9 cellular contexts compared by ENCODE assay signal in genomic region chr2:125516496-125517109, GRCh38.
DNase-seq lines count a peak whose midpoint lies in the region; ATAC-seq and TF ChIP-seq lines count a peak whose summit lies in the region.
"Had no signal": no experiment of that assay in that cellular context is flagged by ENCODE, and none has a peak within 500 bp of the region (broad histone marks: within the 10 kb centered on the region; RNA-seq: fewer than 3 reads in every experiment).

No MANE protein-coding gene starts in this region.

- H3K9me3 ChIP-seq in prostate gland = no peaks in the 10 kb centered on the region

- 48% methylated on average over 3 of the region's 3 CpGs for WGBS in prostate gland

- no peak overlapping the region for H3K4me3 Mint-ChIP-seq in CD14-positive monocyte

- H3K4me1 ChIP-seq in prostate gland (replicated peaks) = no peaks in the 10 kb centered on the region

- intact Hi-C loops in CD14-positive monocyte (cut with micrococcal nuclease) (no loop called here), prostate gland (cut with DNase I) (no loop called here)

- TF ChIP-seq CTCF in CD14-positive monocyte (IDR thresholded peaks at IDR 0.05) = peak; percentile 28
- TF ChIP-seq CTCF in prostate gland (IDR thresholded peaks at IDR 0.05) = no peak

- DNase-seq in CD14-positive monocyte (ENCODE audit: low spot score) (no peak), NCI-H1694 treated with DMSO at 0.1 percent for 48 hours (lab: John Stamatoyannopoulos, UW) (peak; percentile 15), erythroblast (lab: John Stamatoyannopoulos, UW) (peak; percentile 5 to 22), hypothalamus (lab: John Stamatoyannopoulos, UW) (no peak), NCI-H510A (lab: John Stamatoyannopoulos, UW) (no peak), prostate gland (ENCODE audit: low spot score) (no peak)

- H3K27me3 Mint-ChIP-seq in CD14-positive monocyte (ENCODE audit: low read depth in 3 of 3) = peaks cover 1 to 2% (median 1%) of the 10 kb centered on the region in 3 donors

- H3K36me3 Mint-ChIP-seq in CD14-positive monocyte = no peaks in the 10 kb centered on the region

- ATAC-seq in GM19328 (IDR thresholded peaks at IDR 0.05; ENCODE audit: unreplicated experiment) = peak; percentile 51
- ATAC-seq in esophagus mucosa = no peak

- no peaks in the 10 kb centered on the region for H3K36me3 ChIP-seq in prostate gland

- no peak overlapping the region for H3K27ac Mint-ChIP-seq in CD14-positive monocyte

- H3K27me3 ChIP-seq in prostate gland (replicated peaks; ENCODE audit: insufficient read depth) = no peaks in the 10 kb centered on the region

- H3K9me3 Mint-ChIP-seq in CD14-positive monocyte = peaks cover 0 to 6% (median 4%) of the 10 kb centered on the region in 7 donors

- no peak overlapping the region for H3K27ac ChIP-seq in prostate gland
- H3K27ac ChIP-seq: epithelial cell of prostate had no signal

- TF ChIP-seq POLR2A in erythroblast (IDR thresholded peaks at IDR 0.05; ENCODE audit: low read length) (no peak), prostate gland (IDR thresholded peaks at IDR 0.05) (no peak)

- H3K4me3 ChIP-seq in prostate gland = no peak overlapping the region

- no peaks in the 10 kb centered on the region for H3K4me1 Mint-ChIP-seq in CD14-positive monocyte

Comparison
In these comparisons a context has a peak if more than half of its experiments do, and no peak if none do; other contexts are left out.
1. DNase-seq: peak in NCI-H1694 treated with DMSO at 0.1 percent for 48 hours (single experiment) and erythroblast (2 of 2); none in CD14-positive monocyte (single experiment), hypothalamus (0 of 51), NCI-H510A (single experiment) and prostate gland (single experiment).